ENCODE assay signal across 1 cellular context in the genomic region with DNA sequence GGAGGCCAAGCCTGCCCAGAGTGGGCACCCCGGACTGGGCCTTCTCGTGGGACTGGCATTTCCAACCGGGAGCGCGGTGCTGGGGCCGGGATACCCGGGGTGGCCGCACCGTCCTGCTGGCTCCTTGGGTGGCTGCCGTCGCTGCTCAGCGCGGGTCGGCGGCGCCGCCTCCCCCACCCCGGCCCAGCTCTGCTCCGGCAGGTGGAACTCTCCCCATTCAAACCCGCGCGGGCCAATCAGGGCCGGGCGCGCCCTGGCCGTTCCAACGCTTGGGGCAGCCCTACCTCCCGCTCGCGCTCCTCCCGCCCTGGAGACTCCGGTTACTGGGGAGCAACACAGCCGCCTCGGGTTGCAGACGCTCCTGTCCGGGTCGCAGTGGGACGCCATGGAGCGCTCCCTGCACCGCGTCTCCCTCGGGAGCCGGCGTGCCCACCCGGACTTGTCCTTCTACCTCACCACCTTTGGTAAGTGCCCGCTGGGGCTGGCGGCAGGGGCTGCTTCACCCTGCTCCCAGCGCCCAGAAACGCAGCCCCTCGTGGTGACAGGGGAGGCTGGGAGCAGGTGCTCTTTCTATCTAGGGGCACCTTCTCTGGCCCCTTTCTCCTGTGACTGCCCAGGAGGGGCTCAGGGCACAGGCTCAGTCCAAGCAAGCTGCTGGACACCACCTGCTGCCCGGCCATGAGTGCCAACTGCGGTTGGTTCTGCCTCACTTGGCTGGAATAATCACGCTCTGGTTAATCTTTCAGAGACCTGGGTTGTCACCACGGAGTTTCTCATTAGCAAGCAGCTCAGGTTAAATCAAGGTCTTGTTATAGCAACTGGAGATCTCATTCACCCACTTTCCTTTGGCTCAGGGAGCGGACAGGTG.
TF ChIP-seq lines count a peak whose summit lies in the region.

A gene (plus strand): TSS at position 310 of the 868 bp plus-strand sequence. CDS start 76 bp downstream, at position 386.

TF ChIP-seq in HepG2, 621 proteins besides CTCF, POLR2A, EP300 and RAD21 (continued from another document and continues in another):
- TF ChIP-seq, protein P1, sequence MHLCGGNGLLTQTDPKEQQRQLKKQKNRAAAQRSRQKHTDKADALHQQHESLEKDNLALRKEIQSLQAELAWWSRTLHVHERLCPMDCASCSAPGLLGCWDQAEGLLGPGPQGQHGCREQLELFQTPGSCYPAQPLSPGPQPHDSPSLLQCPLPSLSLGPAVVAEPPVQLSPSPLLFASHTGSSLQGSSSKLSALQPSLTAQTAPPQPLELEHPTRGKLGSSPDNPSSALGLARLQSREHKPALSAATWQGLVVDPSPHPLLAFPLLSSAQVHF (CRISPR knock-in tag; IDR thresholded peaks at IDR 0.05), result peak; percentile 42; the same call in 1 of the 2 replicates
- TF ChIP-seq ONECUT2 (CRISPR knock-in tag; IDR thresholded peaks at IDR 0.05) (no peak), MED8 (CRISPR knock-in tag; IDR thresholded peaks at IDR 0.05; ENCODE audit: insufficient replicate concordance) (no peak), RNF2 (conservative IDR thresholded peaks at IDR 0.05; ENCODE audit: low read depth) (0 out of 2 replicates have a peak, but pooled peaks have one; percentile 40), ZMYM3 (CRISPR knock-in tag; IDR thresholded peaks at IDR 0.05) (no peak; the same call in 1 of the 2 replicates), ELF1 (CRISPR knock-in tag; IDR thresholded peaks at IDR 0.05) (no peak; the same call in 1 of the 2 replicates), FOSL1 (CRISPR knock-in tag; IDR thresholded peaks at IDR 0.05; ENCODE audit: borderline replicate concordance) (no peak), FOXM1 (CRISPR knock-in tag; IDR thresholded peaks at IDR 0.05) (peak; percentile 34; the same call in 1 of the 2 replicates), ZNF720 (CRISPR knock-in tag; IDR thresholded peaks at IDR 0.05) (no peak), HMG20A (CRISPR knock-in tag; IDR thresholded peaks at IDR 0.05; ENCODE audit: borderline replicate concordance) (no peak), ZNF263 (CRISPR knock-in tag; IDR thresholded peaks at IDR 0.05) (peak; percentile 87), ZNF33B (CRISPR knock-in tag; IDR thresholded peaks at IDR 0.05) (no peak), TEAD3 (CRISPR knock-in tag; optimal IDR thresholded peaks at IDR 0.05; ENCODE audit: borderline replicate concordance) (no peak), SIX1 (CRISPR knock-in tag; IDR thresholded peaks at IDR 0.05; ENCODE audit: borderline replicate concordance) (no peak), NR2F6 (IDR thresholded peaks at IDR 0.05) (no peak), NR2F6 (CRISPR knock-in tag; IDR thresholded peaks at IDR 0.05) (no peak), HOXA5 (CRISPR knock-in tag; IDR thresholded peaks at IDR 0.05) (peak; percentile 40; the same call in 1 of the 2 replicates), POLR2G (IDR thresholded peaks at IDR 0.05; ENCODE audit: low read depth, low read length) (peak; percentile 75), IRF2 (CRISPR knock-in tag; IDR thresholded peaks at IDR 0.05) (0 out of 2 replicates have a peak, but pooled peaks have one; percentile 36), TGIF2 (CRISPR knock-in tag; IDR thresholded peaks at IDR 0.05) (0 out of 2 replicates have a peak, but pooled peaks have one; percentile 11), ZNF160 (CRISPR knock-in tag; IDR thresholded peaks at IDR 0.05) (0 out of 2 replicates have a peak, but pooled peaks have one; percentile 64), ZNF570 (CRISPR knock-in tag; IDR thresholded peaks at IDR 0.05; ENCODE audit: borderline replicate concordance) (peak; percentile 77; the same call in 1 of the 2 replicates), TBX3 (IDR thresholded peaks at IDR 0.05; ENCODE audit: borderline replicate concordance) (no peak)
- TF ChIP-seq, protein P2, sequence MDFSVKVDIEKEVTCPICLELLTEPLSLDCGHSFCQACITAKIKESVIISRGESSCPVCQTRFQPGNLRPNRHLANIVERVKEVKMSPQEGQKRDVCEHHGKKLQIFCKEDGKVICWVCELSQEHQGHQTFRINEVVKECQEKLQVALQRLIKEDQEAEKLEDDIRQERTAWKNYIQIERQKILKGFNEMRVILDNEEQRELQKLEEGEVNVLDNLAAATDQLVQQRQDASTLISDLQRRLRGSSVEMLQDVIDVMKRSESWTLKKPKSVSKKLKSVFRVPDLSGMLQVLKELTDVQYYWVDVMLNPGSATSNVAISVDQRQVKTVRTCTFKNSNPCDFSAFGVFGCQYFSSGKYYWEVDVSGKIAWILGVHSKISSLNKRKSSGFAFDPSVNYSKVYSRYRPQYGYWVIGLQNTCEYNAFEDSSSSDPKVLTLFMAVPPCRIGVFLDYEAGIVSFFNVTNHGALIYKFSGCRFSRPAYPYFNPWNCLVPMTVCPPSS (IDR thresholded peaks at IDR 0.05), result no peak
- TF ChIP-seq, protein P3, sequence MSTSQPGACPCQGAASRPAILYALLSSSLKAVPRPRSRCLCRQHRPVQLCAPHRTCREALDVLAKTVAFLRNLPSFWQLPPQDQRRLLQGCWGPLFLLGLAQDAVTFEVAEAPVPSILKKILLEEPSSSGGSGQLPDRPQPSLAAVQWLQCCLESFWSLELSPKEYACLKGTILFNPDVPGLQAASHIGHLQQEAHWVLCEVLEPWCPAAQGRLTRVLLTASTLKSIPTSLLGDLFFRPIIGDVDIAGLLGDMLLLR (CRISPR knock-in tag; IDR thresholded peaks at IDR 0.05), result peak; percentile 73; the same call in 1 of the 2 replicates
- TF ChIP-seq, protein P4, sequence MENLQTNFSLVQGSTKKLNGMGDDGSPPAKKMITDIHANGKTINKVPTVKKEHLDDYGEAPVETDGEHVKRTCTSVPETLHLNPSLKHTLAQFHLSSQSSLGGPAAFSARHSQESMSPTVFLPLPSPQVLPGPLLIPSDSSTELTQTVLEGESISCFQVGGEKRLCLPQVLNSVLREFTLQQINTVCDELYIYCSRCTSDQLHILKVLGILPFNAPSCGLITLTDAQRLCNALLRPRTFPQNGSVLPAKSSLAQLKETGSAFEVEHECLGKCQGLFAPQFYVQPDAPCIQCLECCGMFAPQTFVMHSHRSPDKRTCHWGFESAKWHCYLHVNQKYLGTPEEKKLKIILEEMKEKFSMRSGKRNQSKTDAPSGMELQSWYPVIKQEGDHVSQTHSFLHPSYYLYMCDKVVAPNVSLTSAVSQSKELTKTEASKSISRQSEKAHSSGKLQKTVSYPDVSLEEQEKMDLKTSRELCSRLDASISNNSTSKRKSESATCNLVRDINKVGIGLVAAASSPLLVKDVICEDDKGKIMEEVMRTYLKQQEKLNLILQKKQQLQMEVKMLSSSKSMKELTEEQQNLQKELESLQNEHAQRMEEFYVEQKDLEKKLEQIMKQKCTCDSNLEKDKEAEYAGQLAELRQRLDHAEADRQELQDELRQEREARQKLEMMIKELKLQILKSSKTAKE (CRISPR knock-in tag; IDR thresholded peaks at IDR 0.05; ENCODE audit: borderline replicate concordance), result 0 out of 2 replicates have a peak, but pooled peaks have one; percentile 48
- TF ChIP-seq, protein P5, sequence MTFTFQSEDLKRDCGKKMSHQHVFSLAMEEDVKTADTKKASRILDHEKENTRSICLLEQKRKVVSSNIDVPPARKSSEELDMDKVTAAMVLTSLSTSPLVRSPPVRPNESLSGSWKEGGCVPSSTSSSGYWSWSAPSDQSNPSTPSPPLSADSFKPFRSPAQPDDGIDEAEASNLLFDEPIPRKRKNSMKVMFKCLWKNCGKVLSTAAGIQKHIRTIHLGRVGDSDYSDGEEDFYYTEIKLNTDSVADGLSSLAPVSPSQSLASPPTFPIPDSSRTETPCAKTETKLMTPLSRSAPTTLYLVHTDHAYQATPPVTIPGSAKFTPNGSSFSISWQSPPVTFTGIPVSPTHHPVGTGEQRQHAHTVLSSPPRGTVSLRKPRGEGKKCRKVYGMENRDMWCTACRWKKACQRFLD (CRISPR knock-in tag; IDR thresholded peaks at IDR 0.05; ENCODE audit: borderline replicate concordance), result 0 out of 2 replicates have a peak, but pooled peaks have one; percentile 35
- TF ChIP-seq, protein P6, sequence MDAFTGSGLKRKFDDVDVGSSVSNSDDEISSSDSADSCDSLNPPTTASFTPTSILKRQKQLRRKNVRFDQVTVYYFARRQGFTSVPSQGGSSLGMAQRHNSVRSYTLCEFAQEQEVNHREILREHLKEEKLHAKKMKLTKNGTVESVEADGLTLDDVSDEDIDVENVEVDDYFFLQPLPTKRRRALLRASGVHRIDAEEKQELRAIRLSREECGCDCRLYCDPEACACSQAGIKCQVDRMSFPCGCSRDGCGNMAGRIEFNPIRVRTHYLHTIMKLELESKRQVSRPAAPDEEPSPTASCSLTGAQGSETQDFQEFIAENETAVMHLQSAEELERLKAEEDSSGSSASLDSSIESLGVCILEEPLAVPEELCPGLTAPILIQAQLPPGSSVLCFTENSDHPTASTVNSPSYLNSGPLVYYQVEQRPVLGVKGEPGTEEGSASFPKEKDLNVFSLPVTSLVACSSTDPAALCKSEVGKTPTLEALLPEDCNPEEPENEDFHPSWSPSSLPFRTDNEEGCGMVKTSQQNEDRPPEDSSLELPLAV (CRISPR knock-in tag; conservative IDR thresholded peaks at IDR 0.05; ENCODE audit: low read depth), result no peak
- TF ChIP-seq, protein P7, sequence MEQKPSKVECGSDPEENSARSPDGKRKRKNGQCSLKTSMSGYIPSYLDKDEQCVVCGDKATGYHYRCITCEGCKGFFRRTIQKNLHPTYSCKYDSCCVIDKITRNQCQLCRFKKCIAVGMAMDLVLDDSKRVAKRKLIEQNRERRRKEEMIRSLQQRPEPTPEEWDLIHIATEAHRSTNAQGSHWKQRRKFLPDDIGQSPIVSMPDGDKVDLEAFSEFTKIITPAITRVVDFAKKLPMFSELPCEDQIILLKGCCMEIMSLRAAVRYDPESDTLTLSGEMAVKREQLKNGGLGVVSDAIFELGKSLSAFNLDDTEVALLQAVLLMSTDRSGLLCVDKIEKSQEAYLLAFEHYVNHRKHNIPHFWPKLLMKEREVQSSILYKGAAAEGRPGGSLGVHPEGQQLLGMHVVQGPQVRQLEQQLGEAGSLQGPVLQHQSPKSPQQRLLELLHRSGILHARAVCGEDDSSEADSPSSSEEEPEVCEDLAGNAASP (CRISPR knock-in tag; IDR thresholded peaks at IDR 0.05; ENCODE audit: borderline replicate concordance), result peak; percentile 32; the same call in 1 of the 2 replicates
- TF ChIP-seq, protein P8, sequence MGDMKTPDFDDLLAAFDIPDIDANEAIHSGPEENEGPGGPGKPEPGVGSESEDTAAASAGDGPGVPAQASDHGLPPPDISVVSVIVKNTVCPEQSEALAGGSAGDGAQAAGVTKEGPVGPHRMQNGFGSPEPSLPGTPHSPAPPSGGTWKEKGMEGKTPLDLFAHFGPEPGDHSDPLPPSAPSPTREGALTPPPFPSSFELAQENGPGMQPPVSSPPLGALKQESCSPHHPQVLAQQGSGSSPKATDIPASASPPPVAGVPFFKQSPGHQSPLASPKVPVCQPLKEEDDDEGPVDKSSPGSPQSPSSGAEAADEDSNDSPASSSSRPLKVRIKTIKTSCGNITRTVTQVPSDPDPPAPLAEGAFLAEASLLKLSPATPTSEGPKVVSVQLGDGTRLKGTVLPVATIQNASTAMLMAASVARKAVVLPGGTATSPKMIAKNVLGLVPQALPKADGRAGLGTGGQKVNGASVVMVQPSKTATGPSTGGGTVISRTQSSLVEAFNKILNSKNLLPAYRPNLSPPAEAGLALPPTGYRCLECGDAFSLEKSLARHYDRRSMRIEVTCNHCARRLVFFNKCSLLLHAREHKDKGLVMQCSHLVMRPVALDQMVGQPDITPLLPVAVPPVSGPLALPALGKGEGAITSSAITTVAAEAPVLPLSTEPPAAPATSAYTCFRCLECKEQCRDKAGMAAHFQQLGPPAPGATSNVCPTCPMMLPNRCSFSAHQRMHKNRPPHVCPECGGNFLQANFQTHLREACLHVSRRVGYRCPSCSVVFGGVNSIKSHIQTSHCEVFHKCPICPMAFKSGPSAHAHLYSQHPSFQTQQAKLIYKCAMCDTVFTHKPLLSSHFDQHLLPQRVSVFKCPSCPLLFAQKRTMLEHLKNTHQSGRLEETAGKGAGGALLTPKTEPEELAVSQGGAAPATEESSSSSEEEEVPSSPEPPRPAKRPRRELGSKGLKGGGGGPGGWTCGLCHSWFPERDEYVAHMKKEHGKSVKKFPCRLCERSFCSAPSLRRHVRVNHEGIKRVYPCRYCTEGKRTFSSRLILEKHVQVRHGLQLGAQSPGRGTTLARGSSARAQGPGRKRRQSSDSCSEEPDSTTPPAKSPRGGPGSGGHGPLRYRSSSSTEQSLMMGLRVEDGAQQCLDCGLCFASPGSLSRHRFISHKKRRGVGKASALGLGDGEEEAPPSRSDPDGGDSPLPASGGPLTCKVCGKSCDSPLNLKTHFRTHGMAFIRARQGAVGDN (CRISPR knock-in tag; IDR thresholded peaks at IDR 0.05), result peak; percentile 96
- TF ChIP-seq, protein P9, sequence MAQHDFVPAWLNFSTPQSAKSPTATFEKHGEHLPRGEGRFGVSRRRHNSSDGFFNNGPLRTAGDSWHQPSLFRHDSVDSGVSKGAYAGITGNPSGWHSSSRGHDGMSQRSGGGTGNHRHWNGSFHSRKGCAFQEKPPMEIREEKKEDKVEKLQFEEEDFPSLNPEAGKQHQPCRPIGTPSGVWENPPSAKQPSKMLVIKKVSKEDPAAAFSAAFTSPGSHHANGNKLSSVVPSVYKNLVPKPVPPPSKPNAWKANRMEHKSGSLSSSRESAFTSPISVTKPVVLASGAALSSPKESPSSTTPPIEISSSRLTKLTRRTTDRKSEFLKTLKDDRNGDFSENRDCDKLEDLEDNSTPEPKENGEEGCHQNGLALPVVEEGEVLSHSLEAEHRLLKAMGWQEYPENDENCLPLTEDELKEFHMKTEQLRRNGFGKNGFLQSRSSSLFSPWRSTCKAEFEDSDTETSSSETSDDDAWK (CRISPR knock-in tag; IDR thresholded peaks at IDR 0.05), result no peak
- TF ChIP-seq, protein P10, sequence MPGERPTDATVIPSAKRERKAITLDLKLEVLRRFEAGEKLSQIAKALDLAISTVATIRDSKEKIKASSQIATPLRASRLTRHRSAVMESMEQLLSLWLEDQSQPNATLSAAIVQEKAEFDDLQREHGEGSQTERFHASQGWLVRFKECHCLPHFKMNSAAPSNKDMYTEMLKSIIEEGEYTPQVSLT (CRISPR knock-in tag; IDR thresholded peaks at IDR 0.05; ENCODE audit: borderline replicate concordance, low read depth), result no peak
- TF ChIP-seq, protein P11, sequence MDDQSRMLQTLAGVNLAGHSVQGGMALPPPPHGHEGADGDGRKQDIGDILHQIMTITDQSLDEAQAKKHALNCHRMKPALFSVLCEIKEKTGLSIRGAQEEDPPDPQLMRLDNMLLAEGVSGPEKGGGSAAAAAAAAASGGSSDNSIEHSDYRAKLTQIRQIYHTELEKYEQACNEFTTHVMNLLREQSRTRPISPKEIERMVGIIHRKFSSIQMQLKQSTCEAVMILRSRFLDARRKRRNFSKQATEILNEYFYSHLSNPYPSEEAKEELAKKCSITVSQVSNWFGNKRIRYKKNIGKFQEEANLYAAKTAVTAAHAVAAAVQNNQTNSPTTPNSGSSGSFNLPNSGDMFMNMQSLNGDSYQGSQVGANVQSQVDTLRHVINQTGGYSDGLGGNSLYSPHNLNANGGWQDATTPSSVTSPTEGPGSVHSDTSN (CRISPR knock-in tag; IDR thresholded peaks at IDR 0.05; ENCODE audit: borderline replicate concordance), result no peak
